1 cellular context compared by ENCODE assay signal in the genomic region with DNA sequence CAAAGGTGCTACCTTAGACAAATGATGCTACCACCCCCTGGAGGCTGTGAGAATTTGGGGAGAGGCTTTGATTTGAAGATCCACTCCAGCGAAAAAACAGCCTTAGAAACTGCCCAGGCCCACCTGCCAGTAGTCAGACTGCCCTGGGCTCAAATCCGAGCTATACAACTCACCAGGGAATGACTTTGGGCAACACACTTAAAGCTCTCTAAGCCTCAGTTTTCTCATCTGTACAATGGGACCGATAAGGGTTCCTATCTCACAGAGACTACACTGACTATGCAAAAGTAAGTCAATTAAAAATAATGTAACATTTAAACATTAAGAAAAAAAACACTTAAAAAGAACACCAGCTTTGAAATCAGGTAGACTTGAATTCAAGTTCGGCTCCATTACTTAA.
TF ChIP-seq lines count a peak whose summit lies in the region.

No MANE protein-coding gene starts in this region.

TF ChIP-seq in K562, 482 proteins besides CTCF, POLR2A, EP300 and RAD21:
- TF ChIP-seq MAZ (CRISPR knock-in tag; conservative IDR thresholded peaks at IDR 0.05 in 1 of 2, IDR thresholded peaks at IDR 0.05 in 1 of 2), result no peak
- peak; percentile 55 to 79 for TF ChIP-seq KDM1A (IDR thresholded peaks at IDR 0.05)
- TF ChIP-seq, protein P1, sequence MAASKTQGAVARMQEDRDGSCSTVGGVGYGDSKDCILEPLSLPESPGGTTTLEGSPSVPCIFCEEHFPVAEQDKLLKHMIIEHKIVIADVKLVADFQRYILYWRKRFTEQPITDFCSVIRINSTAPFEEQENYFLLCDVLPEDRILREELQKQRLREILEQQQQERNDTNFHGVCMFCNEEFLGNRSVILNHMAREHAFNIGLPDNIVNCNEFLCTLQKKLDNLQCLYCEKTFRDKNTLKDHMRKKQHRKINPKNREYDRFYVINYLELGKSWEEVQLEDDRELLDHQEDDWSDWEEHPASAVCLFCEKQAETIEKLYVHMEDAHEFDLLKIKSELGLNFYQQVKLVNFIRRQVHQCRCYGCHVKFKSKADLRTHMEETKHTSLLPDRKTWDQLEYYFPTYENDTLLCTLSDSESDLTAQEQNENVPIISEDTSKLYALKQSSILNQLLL (CRISPR knock-in tag; IDR thresholded peaks at IDR 0.05; ENCODE audit: borderline replicate concordance), result no peak
- no peak for TF ChIP-seq BRF1 (IDR thresholded peaks at IDR 0.05; ENCODE audit: borderline replicate concordance, extremely low read depth, insufficient read length)
- TF ChIP-seq SMAD3 (CRISPR knock-in tag; conservative IDR thresholded peaks at IDR 0.05), result no peak
- no peak for TF ChIP-seq NFIC (IDR thresholded peaks at IDR 0.05)
- no peak for TF ChIP-seq SOX6 (IDR thresholded peaks at IDR 0.05)
- TF ChIP-seq, protein P2, sequence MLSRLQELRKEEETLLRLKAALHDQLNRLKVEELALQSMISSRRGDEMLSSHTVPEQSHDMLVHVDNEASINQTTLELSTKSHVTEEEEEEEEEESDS (CRISPR knock-in tag; IDR thresholded peaks at IDR 0.05), result no peak
- no peak for TF ChIP-seq SAFB2 (IDR thresholded peaks at IDR 0.05; ENCODE audit: borderline replicate concordance, low read depth, low read length, severe bottlenecking)
- TF ChIP-seq HDAC2 (IDR thresholded peaks at IDR 0.05), result 0 out of 2 replicates have a peak, but pooled peaks have one; percentile 37
- no peak for TF ChIP-seq NRF1 (conservative IDR thresholded peaks at IDR 0.05 in 1 of 2, IDR thresholded peaks at IDR 0.05 in 1 of 2)
- no peak for TF ChIP-seq ZNF121 (CRISPR knock-in tag; conservative IDR thresholded peaks at IDR 0.05)
- TF ChIP-seq ETV6 (IDR thresholded peaks at IDR 0.05; ENCODE audit: borderline replicate concordance in 1 of 2, low read depth in 2 of 2, low read length in 1 of 2), result no peak
- TF ChIP-seq ETV6 (CRISPR knock-in tag; IDR thresholded peaks at IDR 0.05; ENCODE audit: borderline replicate concordance), result no peak
- TF ChIP-seq, protein P3, sequence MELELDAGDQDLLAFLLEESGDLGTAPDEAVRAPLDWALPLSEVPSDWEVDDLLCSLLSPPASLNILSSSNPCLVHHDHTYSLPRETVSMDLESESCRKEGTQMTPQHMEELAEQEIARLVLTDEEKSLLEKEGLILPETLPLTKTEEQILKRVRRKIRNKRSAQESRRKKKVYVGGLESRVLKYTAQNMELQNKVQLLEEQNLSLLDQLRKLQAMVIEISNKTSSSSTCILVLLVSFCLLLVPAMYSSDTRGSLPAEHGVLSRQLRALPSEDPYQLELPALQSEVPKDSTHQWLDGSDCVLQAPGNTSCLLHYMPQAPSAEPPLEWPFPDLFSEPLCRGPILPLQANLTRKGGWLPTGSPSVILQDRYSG (tag; conservative IDR thresholded peaks at IDR 0.05; ENCODE audit: low read depth), result no peak
- TF ChIP-seq ZNF133 (CRISPR knock-in tag; IDR thresholded peaks at IDR 0.05), result no peak
- TF ChIP-seq RCOR1 (IDR thresholded peaks at IDR 0.05; ENCODE audit: borderline replicate concordance in 1 of 2, low read depth in 2 of 2, low read length in 2 of 2), result 0 out of 4 replicates have a peak, but pooled peaks of 1 of the 2 experiments have one; percentile 17
- TF ChIP-seq, protein P4, sequence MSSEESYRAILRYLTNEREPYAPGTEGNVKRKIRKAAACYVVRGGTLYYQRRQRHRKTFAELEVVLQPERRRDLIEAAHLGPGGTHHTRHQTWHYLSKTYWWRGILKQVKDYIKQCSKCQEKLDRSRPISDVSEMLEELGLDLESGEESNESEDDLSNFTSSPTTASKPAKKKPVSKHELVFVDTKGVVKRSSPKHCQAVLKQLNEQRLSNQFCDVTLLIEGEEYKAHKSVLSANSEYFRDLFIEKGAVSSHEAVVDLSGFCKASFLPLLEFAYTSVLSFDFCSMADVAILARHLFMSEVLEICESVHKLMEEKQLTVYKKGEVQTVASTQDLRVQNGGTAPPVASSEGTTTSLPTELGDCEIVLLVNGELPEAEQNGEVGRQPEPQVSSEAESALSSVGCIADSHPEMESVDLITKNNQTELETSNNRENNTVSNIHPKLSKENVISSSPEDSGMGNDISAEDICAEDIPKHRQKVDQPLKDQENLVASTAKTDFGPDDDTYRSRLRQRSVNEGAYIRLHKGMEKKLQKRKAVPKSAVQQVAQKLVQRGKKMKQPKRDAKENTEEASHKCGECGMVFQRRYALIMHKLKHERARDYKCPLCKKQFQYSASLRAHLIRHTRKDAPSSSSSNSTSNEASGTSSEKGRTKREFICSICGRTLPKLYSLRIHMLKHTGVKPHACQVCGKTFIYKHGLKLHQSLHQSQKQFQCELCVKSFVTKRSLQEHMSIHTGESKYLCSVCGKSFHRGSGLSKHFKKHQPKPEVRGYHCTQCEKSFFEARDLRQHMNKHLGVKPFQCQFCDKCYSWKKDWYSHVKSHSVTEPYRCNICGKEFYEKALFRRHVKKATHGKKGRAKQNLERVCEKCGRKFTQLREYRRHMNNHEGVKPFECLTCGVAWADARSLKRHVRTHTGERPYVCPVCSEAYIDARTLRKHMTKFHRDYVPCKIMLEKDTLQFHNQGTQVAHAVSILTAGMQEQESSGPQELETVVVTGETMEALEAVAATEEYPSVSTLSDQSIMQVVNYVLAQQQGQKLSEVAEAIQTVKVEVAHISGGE (CRISPR knock-in tag; IDR thresholded peaks at IDR 0.05), result no peak
- no peak for TF ChIP-seq BDP1 (IDR thresholded peaks at IDR 0.05; ENCODE audit: insufficient read depth, insufficient read length)
- TF ChIP-seq CAMTA2 (CRISPR knock-in tag; conservative IDR thresholded peaks at IDR 0.05), result no peak
- no peak for TF ChIP-seq HIVEP1 (CRISPR knock-in tag; IDR thresholded peaks at IDR 0.05)
- TF ChIP-seq ZNF780A (CRISPR knock-in tag; IDR thresholded peaks at IDR 0.05), result no peak
- no peak for TF ChIP-seq SPI1 (IDR thresholded peaks at IDR 0.05; ENCODE audit: borderline replicate concordance, low read depth, low read length)
- no peak for TF ChIP-seq ZKSCAN8 (CRISPR knock-in tag; IDR thresholded peaks at IDR 0.05)
- TF ChIP-seq BRD9 (IDR thresholded peaks at IDR 0.05; ENCODE audit: low read depth, partially characterized antibody), result no peak
- TF ChIP-seq ADNP (tag; IDR thresholded peaks at IDR 0.05), result peak; percentile 89
- peak; percentile 77 for TF ChIP-seq RBM25 (IDR thresholded peaks at IDR 0.05; ENCODE audit: low read depth, low read length, severe bottlenecking)
- no peak for TF ChIP-seq ZNF140 (CRISPR knock-in tag; IDR thresholded peaks at IDR 0.05)
- TF ChIP-seq, protein P5, sequence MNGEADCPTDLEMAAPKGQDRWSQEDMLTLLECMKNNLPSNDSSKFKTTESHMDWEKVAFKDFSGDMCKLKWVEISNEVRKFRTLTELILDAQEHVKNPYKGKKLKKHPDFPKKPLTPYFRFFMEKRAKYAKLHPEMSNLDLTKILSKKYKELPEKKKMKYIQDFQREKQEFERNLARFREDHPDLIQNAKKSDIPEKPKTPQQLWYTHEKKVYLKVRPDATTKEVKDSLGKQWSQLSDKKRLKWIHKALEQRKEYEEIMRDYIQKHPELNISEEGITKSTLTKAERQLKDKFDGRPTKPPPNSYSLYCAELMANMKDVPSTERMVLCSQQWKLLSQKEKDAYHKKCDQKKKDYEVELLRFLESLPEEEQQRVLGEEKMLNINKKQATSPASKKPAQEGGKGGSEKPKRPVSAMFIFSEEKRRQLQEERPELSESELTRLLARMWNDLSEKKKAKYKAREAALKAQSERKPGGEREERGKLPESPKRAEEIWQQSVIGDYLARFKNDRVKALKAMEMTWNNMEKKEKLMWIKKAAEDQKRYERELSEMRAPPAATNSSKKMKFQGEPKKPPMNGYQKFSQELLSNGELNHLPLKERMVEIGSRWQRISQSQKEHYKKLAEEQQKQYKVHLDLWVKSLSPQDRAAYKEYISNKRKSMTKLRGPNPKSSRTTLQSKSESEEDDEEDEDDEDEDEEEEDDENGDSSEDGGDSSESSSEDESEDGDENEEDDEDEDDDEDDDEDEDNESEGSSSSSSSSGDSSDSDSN (IDR thresholded peaks at IDR 0.05; ENCODE audit: borderline replicate concordance in 1 of 2, low read depth in 2 of 2, low read length in 2 of 2), result no peak
- no peak for TF ChIP-seq RBM34 (IDR thresholded peaks at IDR 0.05; ENCODE audit: borderline replicate concordance, insufficient read depth, low read length)
- TF ChIP-seq CTBP1 (IDR thresholded peaks at IDR 0.05; ENCODE audit: borderline replicate concordance), result no peak
- no peak for TF ChIP-seq BRD4 (IDR thresholded peaks at IDR 0.05)
- no peak for TF ChIP-seq ZNF436 (CRISPR knock-in tag; IDR thresholded peaks at IDR 0.05)
- TF ChIP-seq ZNF384 (IDR thresholded peaks at IDR 0.05; ENCODE audit: low read depth, low read length), result no peak
- TF ChIP-seq, protein P6, sequence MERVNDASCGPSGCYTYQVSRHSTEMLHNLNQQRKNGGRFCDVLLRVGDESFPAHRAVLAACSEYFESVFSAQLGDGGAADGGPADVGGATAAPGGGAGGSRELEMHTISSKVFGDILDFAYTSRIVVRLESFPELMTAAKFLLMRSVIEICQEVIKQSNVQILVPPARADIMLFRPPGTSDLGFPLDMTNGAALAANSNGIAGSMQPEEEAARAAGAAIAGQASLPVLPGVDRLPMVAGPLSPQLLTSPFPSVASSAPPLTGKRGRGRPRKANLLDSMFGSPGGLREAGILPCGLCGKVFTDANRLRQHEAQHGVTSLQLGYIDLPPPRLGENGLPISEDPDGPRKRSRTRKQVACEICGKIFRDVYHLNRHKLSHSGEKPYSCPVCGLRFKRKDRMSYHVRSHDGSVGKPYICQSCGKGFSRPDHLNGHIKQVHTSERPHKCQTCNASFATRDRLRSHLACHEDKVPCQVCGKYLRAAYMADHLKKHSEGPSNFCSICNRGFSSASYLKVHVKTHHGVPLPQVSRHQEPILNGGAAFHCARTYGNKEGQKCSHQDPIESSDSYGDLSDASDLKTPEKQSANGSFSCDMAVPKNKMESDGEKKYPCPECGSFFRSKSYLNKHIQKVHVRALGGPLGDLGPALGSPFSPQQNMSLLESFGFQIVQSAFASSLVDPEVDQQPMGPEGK (CRISPR knock-in tag; IDR thresholded peaks at IDR 0.05; ENCODE audit: borderline replicate concordance), result no peak
- 0 out of 2 replicates have a peak, but pooled peaks have one; percentile 46 for TF ChIP-seq SMARCA5 (IDR thresholded peaks at IDR 0.05)
- TF ChIP-seq, protein P7, sequence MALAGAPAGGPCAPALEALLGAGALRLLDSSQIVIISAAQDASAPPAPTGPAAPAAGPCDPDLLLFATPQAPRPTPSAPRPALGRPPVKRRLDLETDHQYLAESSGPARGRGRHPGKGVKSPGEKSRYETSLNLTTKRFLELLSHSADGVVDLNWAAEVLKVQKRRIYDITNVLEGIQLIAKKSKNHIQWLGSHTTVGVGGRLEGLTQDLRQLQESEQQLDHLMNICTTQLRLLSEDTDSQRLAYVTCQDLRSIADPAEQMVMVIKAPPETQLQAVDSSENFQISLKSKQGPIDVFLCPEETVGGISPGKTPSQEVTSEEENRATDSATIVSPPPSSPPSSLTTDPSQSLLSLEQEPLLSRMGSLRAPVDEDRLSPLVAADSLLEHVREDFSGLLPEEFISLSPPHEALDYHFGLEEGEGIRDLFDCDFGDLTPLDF (CRISPR knock-in tag; IDR thresholded peaks at IDR 0.05), result no peak
- no peak for TF ChIP-seq EHMT2 (IDR thresholded peaks at IDR 0.05)
- no peak for TF ChIP-seq SMAD4 (CRISPR knock-in tag; conservative IDR thresholded peaks at IDR 0.05)
- peak; percentile 93 for TF ChIP-seq BCOR (IDR thresholded peaks at IDR 0.05)
- TF ChIP-seq FOXA3 (CRISPR knock-in tag; conservative IDR thresholded peaks at IDR 0.05 in 1 of 2, IDR thresholded peaks at IDR 0.05 in 1 of 2), result no peak
- no peak for TF ChIP-seq RUNX1 (IDR thresholded peaks at IDR 0.05; ENCODE audit: low read depth)
- no peak for TF ChIP-seq ZNF551 (CRISPR knock-in tag; IDR thresholded peaks at IDR 0.05)
- TF ChIP-seq, protein P8, sequence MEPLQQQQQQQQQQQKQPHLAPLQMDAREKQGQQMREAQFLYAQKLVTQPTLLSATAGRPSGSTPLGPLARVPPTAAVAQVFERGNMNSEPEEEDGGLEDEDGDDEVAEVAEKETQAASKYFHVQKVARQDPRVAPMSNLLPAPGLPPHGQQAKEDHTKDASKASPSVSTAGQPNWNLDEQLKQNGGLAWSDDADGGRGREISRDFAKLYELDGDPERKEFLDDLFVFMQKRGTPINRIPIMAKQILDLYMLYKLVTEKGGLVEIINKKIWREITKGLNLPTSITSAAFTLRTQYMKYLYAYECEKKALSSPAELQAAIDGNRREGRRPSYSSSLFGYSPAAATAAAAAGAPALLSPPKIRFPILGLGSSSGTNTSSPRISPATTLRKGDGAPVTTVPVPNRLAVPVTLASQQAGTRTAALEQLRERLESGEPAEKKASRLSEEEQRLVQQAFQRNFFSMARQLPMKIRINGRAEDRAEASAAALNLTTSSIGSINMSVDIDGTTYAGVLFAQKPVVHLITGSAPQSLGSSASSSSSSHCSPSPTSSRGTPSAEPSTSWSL (CRISPR knock-in tag; IDR thresholded peaks at IDR 0.05; ENCODE audit: borderline replicate concordance), result no peak
- TF ChIP-seq TAF9B (IDR thresholded peaks at IDR 0.05; ENCODE audit: partially characterized antibody), result no peak
- TF ChIP-seq CBX1 (IDR thresholded peaks at IDR 0.05; ENCODE audit: low read depth), result 0 out of 2 replicates have a peak, but pooled peaks have one; percentile 43
